Comparison of ENCODE assay signal across 14 cellular contexts in genomic region chr3:24503499-24504176, GRCh38. TPM values are rescaled to one million over a fixed set of nuclear protein-coding genes. Genes with fewer than 3 reads are reported as not detected.
A peak's percentile ranks its signal among the peaks of the same experiment; 100 is the strongest.
DNase-seq lines count a peak whose midpoint lies in the region; ATAC-seq and TF ChIP-seq lines count a peak whose summit lies in the region.
"Had no signal": no experiment of that assay in that cellular context is flagged by ENCODE, and none has a peak within 500 bp of the region (broad histone marks: within the 10 kb centered on the region; RNA-seq: fewer than 3 reads in every experiment).

No MANE protein-coding gene starts in this region.

- peaks cover 42% of the 10 kb centered on the region for H3K4me1 Mint-ChIP-seq in CD14-positive monocyte

- 0 out of 2 replicates have a peak, but pooled peaks cover 5% of the 10 kb centered on the region for H3F3A ChIP-seq in MM.1S (ENCODE audit: insufficient read depth, low read length)

- in situ Hi-C loops in GM13976 (cut with MboI; ENCODE audit: low sequenced_read_pairs, unreplicated experiment): no loop called here

- intact Hi-C loops in CD14-positive monocyte (cut with micrococcal nuclease): no loop called here
- intact Hi-C loops in vagina (cut with DNase I): no loop called here
- intact Hi-C loops in aorta (cut with DNase I): no loop called here

- H3K27ac Mint-ChIP-seq in CD14-positive monocyte: peak overlapping the region; percentile 70 to 87 (median 83)

- peak; percentile 88 for ATAC-seq in GM19372 (IDR thresholded peaks at IDR 0.05; ENCODE audit: low read depth, unreplicated experiment)
- peak; percentile 95 for ATAC-seq in HG02852 (IDR thresholded peaks at IDR 0.05; ENCODE audit: unreplicated experiment)
- ATAC-seq in aorta (ENCODE audit: low FRiP score): no peak
- ATAC-seq: esophagus mucosa had no signal

- no peaks in the 10 kb centered on the region for H4K20me1 ChIP-seq in MM.1S (ENCODE audit: insufficient read depth, low read length)

- H3K4me2 ChIP-seq in MM.1S (ENCODE audit: low read depth, low read length): peak overlapping the region; percentile 11; the same call in 1 of the 2 replicates

- peaks cover 0 to 2% of the 10 kb centered on the region in 2 donors for H3K36me3 Mint-ChIP-seq in CD14-positive monocyte

- H3K4me3 ChIP-seq in MM.1S (ENCODE audit: low read length): no peak overlapping the region
- H3K4me3 ChIP-seq in vagina: no peak overlapping the region
- no peak overlapping the region for H3K4me3 ChIP-seq in aorta (ENCODE audit: low read length in 2 of 2)
- H3K4me3 ChIP-seq: pancreas, SJSA1 had no signal

- H3K9ac ChIP-seq in MM.1S (ENCODE audit: low read length): no peak overlapping the region

- H3K27me3 ChIP-seq in MM.1S (replicated peaks; ENCODE audit: insufficient read depth, low read length) (0 out of 2 replicates have a peak, but pooled peaks cover 13% of the 10 kb centered on the region), vagina (no peaks in the 10 kb centered on the region), aorta (ENCODE audit: control insufficient read depth in 1 of 2, insufficient read depth in 2 of 2, low read length in 1 of 2) (no peaks in the 10 kb centered on the region)
- H3K27me3 ChIP-seq: pancreas, SJSA1 had no signal

- no peak for TF ChIP-seq POLR2A in vagina (IDR thresholded peaks at IDR 0.05)

- DNase-seq in CD14-positive monocyte (ENCODE audit: low spot score) (no peak), MM.1S (peak; percentile 67), vagina (ENCODE audit: extremely low spot score in 2 of 2) (no peak), GM13976 (ENCODE audit: low spot score) (no peak), aorta (no peak), NCI-H510A (lab: John Stamatoyannopoulos, UW) (no peak)
- DNase-seq: kidney, NCI-H2081 treated with DMSO at 0.1 percent for 48 hours, pancreas had no signal

- no peak for TF ChIP-seq CTCF in CD14-positive monocyte (IDR thresholded peaks at IDR 0.05)
- no peak for TF ChIP-seq CTCF in MM.1S (IDR thresholded peaks at IDR 0.05; ENCODE audit: low read length)
- TF ChIP-seq CTCF in vagina (IDR thresholded peaks at IDR 0.05): no peak
- no peak for TF ChIP-seq CTCF in GM13976 (IDR thresholded peaks at IDR 0.05; ENCODE audit: borderline replicate concordance, control extremely low read depth, extremely low read depth, insufficient read depth, missing control alignments)

- no peak overlapping the region for H2AFZ ChIP-seq in MM.1S (ENCODE audit: low read length)

- H3K4me1 ChIP-seq in MM.1S (ENCODE audit: low read length): peaks cover 10% of the 10 kb centered on the region
- H3K4me1 ChIP-seq in vagina: no peaks in the 10 kb centered on the region
- H3K4me1 ChIP-seq in aorta (ENCODE audit: control insufficient read depth in 1 of 2, insufficient read depth in 2 of 2, low read length in 2 of 2): peaks cover 2 to 3% of the 10 kb centered on the region in 2 donors
- H3K4me1 ChIP-seq: SJSA1 had no signal

- H3K27me3 Mint-ChIP-seq in CD14-positive monocyte (ENCODE audit: low read depth in 3 of 3): peaks cover 4 to 10% (median 7%) of the 10 kb centered on the region in 3 donors

- H3K9me3 ChIP-seq in MM.1S (replicated peaks; ENCODE audit: insufficient read depth, low read length) (no peaks in the 10 kb centered on the region), vagina (no peaks in the 10 kb centered on the region), aorta (ENCODE audit: control insufficient read depth, low read length) (no peaks in the 10 kb centered on the region)
- H3K9me3 ChIP-seq: pancreas, SJSA1 had no signal

- no peaks in the 10 kb centered on the region for H3K36me3 ChIP-seq in MM.1S (replicated peaks; ENCODE audit: insufficient read depth, low read length)
- no peaks in the 10 kb centered on the region for H3K36me3 ChIP-seq in vagina
- H3K36me3 ChIP-seq in aorta (ENCODE audit: control insufficient read depth in 1 of 2, insufficient read depth in 2 of 2, low read length in 1 of 2): peaks cover 0 to 3% of the 10 kb centered on the region in 2 donors
- H3K36me3 ChIP-seq: pancreas, SJSA1 had no signal

- H3K79me2 ChIP-seq in MM.1S (ENCODE audit: low read length): no peaks in the 10 kb centered on the region

- H3K27ac ChIP-seq in MM.1S (ENCODE audit: low read length) (no peak overlapping the region), vagina (no peak overlapping the region), aorta (ENCODE audit: low read depth in 1 of 2, low read length in 2 of 2) (no peak overlapping the region)
- H3K27ac ChIP-seq: pancreas, SJSA1 had no signal

- H3K4me3 Mint-ChIP-seq in CD14-positive monocyte: peak overlapping the region in 1 of 2 donors; percentile 62

- no peaks in the 10 kb centered on the region for H3K9me2 ChIP-seq in MM.1S (replicated peaks; ENCODE audit: insufficient read depth, low read length)

- peaks cover 0 to 1% (median 0%) of the 10 kb centered on the region in 7 donors for H3K9me3 Mint-ChIP-seq in CD14-positive monocyte

- whole genome bisulfite sequencing in aorta, 2 donors: 91 to 92% methylated on average over 4 of the region's 4 CpGs

RNA-seq across cellular contexts. Expression of gene THRB, which starts 9.0 kb away (rescaled TPM):
- polyA plus RNA-seq in CD14-positive monocyte (not detected), aorta (10 to 100 TPM; 20.2 to 25.9 TPM)
- total RNA-seq in vagina (22.8 TPM), aorta (10 to 100 TPM; 59.7 to 77.9 TPM)
- total RNA-seq: activated CD8-positive, alpha-beta memory T cell treated with anti-CD3 and anti-CD28 coated beads for 36 hours had no signal
